1 cellular context compared by ENCODE assay signal in genomic region chr19:6752257-6753177, GRCh38.
TF ChIP-seq lines count a peak whose summit lies in the region.

No MANE protein-coding gene starts in this region.

TF ChIP-seq in HepG2, 621 proteins besides CTCF, POLR2A, EP300 and RAD21 (continued from another document and continues in another):
- peak; percentile 52 for TF ChIP-seq ZNF574 (CRISPR knock-in tag; IDR thresholded peaks at IDR 0.05)
- no peak; the same call in 1 of the 2 replicates for TF ChIP-seq ERF (CRISPR knock-in tag; IDR thresholded peaks at IDR 0.05)
- TF ChIP-seq NKX3-1 (CRISPR knock-in tag; IDR thresholded peaks at IDR 0.05), result peak; percentile 34; the same call in 1 of the 2 replicates
- TF ChIP-seq HES4 (CRISPR knock-in tag; IDR thresholded peaks at IDR 0.05; ENCODE audit: borderline replicate concordance), result 0 out of 2 replicates have a peak, but pooled peaks have one; percentile 50
- TF ChIP-seq ZNF687 (CRISPR knock-in tag; IDR thresholded peaks at IDR 0.05), result peak; percentile 96
- TF ChIP-seq ZNF337 (CRISPR knock-in tag; IDR thresholded peaks at IDR 0.05; ENCODE audit: borderline replicate concordance, low read depth), result peak; percentile 12; the same call in 1 of the 2 replicates
- no peak; the same call in 1 of the 2 replicates for TF ChIP-seq ZBTB1 (CRISPR knock-in tag; IDR thresholded peaks at IDR 0.05; ENCODE audit: borderline replicate concordance)
- no peak for TF ChIP-seq ZBTB44 (CRISPR knock-in tag; IDR thresholded peaks at IDR 0.05)
- TF ChIP-seq LBX2 (CRISPR knock-in tag; IDR thresholded peaks at IDR 0.05; ENCODE audit: borderline replicate concordance), result peak; percentile 20; the same call in 1 of the 2 replicates
- peak; percentile 16; the same call in 1 of the 2 replicates for TF ChIP-seq IKZF5 (CRISPR knock-in tag; IDR thresholded peaks at IDR 0.05)
- TF ChIP-seq ZNF740 (CRISPR knock-in tag; IDR thresholded peaks at IDR 0.05), result no peak
- TF ChIP-seq ZNF512 (CRISPR knock-in tag; IDR thresholded peaks at IDR 0.05), result no peak
- TF ChIP-seq STAG1 (CRISPR knock-in tag; IDR thresholded peaks at IDR 0.05), result no peak
- TF ChIP-seq MLLT10 (CRISPR knock-in tag; IDR thresholded peaks at IDR 0.05), result no peak
- TF ChIP-seq NCOA1 (CRISPR knock-in tag; IDR thresholded peaks at IDR 0.05), result no peak
- no peak for TF ChIP-seq PRPF4 (IDR thresholded peaks at IDR 0.05; ENCODE audit: low read depth, low read length, poor library complexity, severe bottlenecking)
- TF ChIP-seq ZNF30 (CRISPR knock-in tag; IDR thresholded peaks at IDR 0.05), result no peak
- no peak for TF ChIP-seq ZBTB21 (CRISPR knock-in tag; IDR thresholded peaks at IDR 0.05)
- no peak for TF ChIP-seq MTF2 (CRISPR knock-in tag; IDR thresholded peaks at IDR 0.05; ENCODE audit: borderline replicate concordance)
- no peak for TF ChIP-seq STAT5B (CRISPR knock-in tag; IDR thresholded peaks at IDR 0.05)
- peak; percentile 88; the same call in 1 of the 2 replicates for TF ChIP-seq ZNF333 (CRISPR knock-in tag; IDR thresholded peaks at IDR 0.05; ENCODE audit: borderline replicate concordance)
- TF ChIP-seq GABPA (IDR thresholded peaks at IDR 0.05; ENCODE audit: low read depth, low read length), result no peak
- peak; percentile 7; the same call in 1 of the 2 replicates for TF ChIP-seq GABPA (CRISPR knock-in tag; IDR thresholded peaks at IDR 0.05; ENCODE audit: low read depth)
- TF ChIP-seq RFX5 (IDR thresholded peaks at IDR 0.05; ENCODE audit: low read depth, low read length), result no peak
- no peak for TF ChIP-seq MTA3 (CRISPR knock-in tag; IDR thresholded peaks at IDR 0.05)
- TF ChIP-seq BATF2 (CRISPR knock-in tag; IDR thresholded peaks at IDR 0.05), result no peak
- TF ChIP-seq CBX1 (IDR thresholded peaks at IDR 0.05; ENCODE audit: low read depth), result no peak
- TF ChIP-seq JDP2 (CRISPR knock-in tag; IDR thresholded peaks at IDR 0.05; ENCODE audit: borderline replicate concordance), result no peak
- no peak for TF ChIP-seq ZNF318 (CRISPR knock-in tag; IDR thresholded peaks at IDR 0.05)
- no peak for TF ChIP-seq ZNF382 (CRISPR knock-in tag; IDR thresholded peaks at IDR 0.05; ENCODE audit: borderline replicate concordance)
- no peak for TF ChIP-seq TBL1XR1 (IDR thresholded peaks at IDR 0.05; ENCODE audit: borderline replicate concordance, low read length, partially characterized antibody)
- TF ChIP-seq MATR3 (CRISPR knock-in tag; IDR thresholded peaks at IDR 0.05), result no peak
